8 cellular contexts compared by ENCODE assay signal in the genomic region with DNA sequence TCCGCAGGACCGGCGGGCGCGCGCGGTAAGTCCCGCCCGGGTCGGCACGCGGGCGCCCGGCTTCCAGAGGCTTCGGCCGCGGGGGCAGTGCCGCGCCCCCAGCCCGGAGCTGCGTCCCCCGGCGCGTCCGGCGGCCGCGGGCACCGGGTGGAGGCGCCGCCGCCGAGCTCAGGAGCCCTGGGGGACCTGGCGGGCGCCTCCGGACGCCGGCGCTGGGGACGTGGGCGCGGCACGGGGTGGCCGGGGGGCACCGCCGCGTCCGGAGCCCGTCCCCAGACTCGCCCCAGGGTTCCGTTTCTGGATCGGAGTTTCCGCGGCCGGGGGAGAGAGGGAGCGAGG. TPM values are rescaled to one million over a fixed set of nuclear protein-coding genes. Genes with fewer than 3 reads are reported as not detected.
DNase-seq lines count a peak whose midpoint lies in the region; ATAC-seq and TF ChIP-seq lines count a peak whose summit lies in the region.

No MANE protein-coding gene starts in this region.

- no peak overlapping the region for H3K27ac Mint-ChIP-seq in stimulated activated naive CD8-positive, alpha-beta T cell treated with anti-CD3 and anti-CD28 coated beads, Interleukin-15, Interleukin-2, amounts not matched to agents 100 ng/mL and 50 ng/mL, for 24 hours

- TF ChIP-seq CTCF in WERI-Rb-1 (IDR thresholded peaks at IDR 0.05; ENCODE audit: low read depth, low read length) (no peak), right atrium auricular region (IDR thresholded peaks at IDR 0.05) (no peak)

- H3K4me3 Mint-ChIP-seq in stimulated activated naive CD8-positive, alpha-beta T cell treated with anti-CD3 and anti-CD28 coated beads, Interleukin-15, Interleukin-2, amounts not matched to agents 100 ng/mL and 50 ng/mL, for 24 hours = peak overlapping the region; percentile 94

- H3K9me3 Mint-ChIP-seq in stimulated activated naive CD8-positive, alpha-beta T cell treated with anti-CD3 and anti-CD28 coated beads, Interleukin-15, Interleukin-2, amounts not matched to agents 100 ng/mL and 50 ng/mL, for 24 hours = no peaks in the 10 kb centered on the region

- H3K36me3 ChIP-seq in WERI-Rb-1 = no peaks in the 10 kb centered on the region
- H3K36me3 ChIP-seq in right atrium auricular region = no peaks in the 10 kb centered on the region

- H3K4me3 ChIP-seq in WERI-Rb-1 (ENCODE audit: low read depth, low read length) (peak overlapping the region; percentile 45), right atrium auricular region (peak overlapping the region; percentile 51 to 78)

- H3K27ac ChIP-seq in WERI-Rb-1 = no peak overlapping the region
- peak overlapping the region; percentile 81 to 92 for H3K27ac ChIP-seq in right atrium auricular region

- ATAC-seq in GM21737 (IDR thresholded peaks at IDR 0.05; ENCODE audit: unreplicated experiment) (peak; percentile 5), GM18519 (IDR thresholded peaks at IDR 0.05; ENCODE audit: low FRiP score, unreplicated experiment) (no peak)

- no peaks in the 10 kb centered on the region for H3K36me3 Mint-ChIP-seq in stimulated activated naive CD8-positive, alpha-beta T cell treated with anti-CD3 and anti-CD28 coated beads, Interleukin-15, Interleukin-2, amounts not matched to agents 100 ng/mL and 50 ng/mL, for 24 hours (ENCODE audit: low read depth)

- DNase-seq in WERI-Rb-1 (no peak), right atrium auricular region (ENCODE audit: low spot score) (no peak), NCI-H1105 (lab: John Stamatoyannopoulos, UW) (no peak), NCI-H2107 treated with DMSO at 0.1 percent for 48 hours (lab: John Stamatoyannopoulos, UW; ENCODE audit: unreplicated experiment) (no peak), NCI-H524 (lab: John Stamatoyannopoulos, UW) (no peak)

- H3K9me3 ChIP-seq in WERI-Rb-1 (ENCODE audit: severe bottlenecking) (no peaks in the 10 kb centered on the region), right atrium auricular region (no peaks in the 10 kb centered on the region)

- H3K4me1 Mint-ChIP-seq in stimulated activated naive CD8-positive, alpha-beta T cell treated with anti-CD3 and anti-CD28 coated beads, Interleukin-15, Interleukin-2, amounts not matched to agents 100 ng/mL and 50 ng/mL, for 24 hours (ENCODE audit: low read depth) = peaks cover 27% of the 10 kb centered on the region

- H3K27me3 ChIP-seq in WERI-Rb-1 (ENCODE audit: insufficient read depth, low read depth, severe bottlenecking) (no peaks in the 10 kb centered on the region), right atrium auricular region (no peaks in the 10 kb centered on the region)

- H3K27me3 Mint-ChIP-seq in stimulated activated naive CD8-positive, alpha-beta T cell treated with anti-CD3 and anti-CD28 coated beads, Interleukin-15, Interleukin-2, amounts not matched to agents 100 ng/mL and 50 ng/mL, for 24 hours = peaks cover 17% of the 10 kb centered on the region

- H3K4me1 ChIP-seq in right atrium auricular region = peaks cover 0 to 53% of the 10 kb centered on the region in 2 donors

RNA-seq across cellular contexts. Expression of a gene that starts 0.3 kb away (rescaled TPM):
- total RNA-seq in right atrium auricular region = 10 to 100 TPM; 19.5 to 57.2 TPM

RNA-seq across cellular contexts. Expression of a gene that starts 20.3 kb away (rescaled TPM):
- total RNA-seq in right atrium auricular region = not detected
